In the genomic region with DNA sequence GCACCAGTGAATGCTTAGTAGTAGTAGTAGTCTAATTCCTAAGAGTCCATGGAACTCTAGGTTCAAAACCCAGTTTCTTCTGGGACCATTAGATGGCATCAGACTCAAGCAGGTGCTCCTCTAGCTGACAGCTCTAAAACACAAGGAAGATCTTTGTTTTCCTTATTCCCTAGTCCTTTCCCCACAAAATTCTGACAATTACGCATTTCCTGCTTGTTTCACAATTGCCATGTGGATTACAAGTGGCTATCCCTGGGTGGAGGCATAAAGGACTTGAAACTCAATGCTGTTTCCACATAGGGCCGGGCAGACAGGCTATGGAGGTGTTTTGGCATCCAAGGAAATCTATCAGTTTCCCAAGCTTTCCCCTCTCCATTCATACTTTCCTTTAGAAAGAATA, we compare ENCODE assay signal across 8 cellular contexts. TPM values are rescaled to one million over a fixed set of nuclear protein-coding genes. Genes with fewer than 3 reads are reported as not detected.
A peak's percentile ranks its signal among the peaks of the same experiment; 100 is the strongest.
DNase-seq lines count a peak whose midpoint lies in the region; ATAC-seq, FAIRE-seq and TF ChIP-seq lines count a peak whose summit lies in the region.

No MANE protein-coding gene starts in this region.

- H3K4me1 Mint-ChIP-seq in activated naive CD8-positive, alpha-beta T cell treated with anti-CD3 and anti-CD28 coated beads, Interleukin-2, amount 50 U/mL, for 24 hours = peaks cover 35% of the 10 kb centered on the region

- peak; percentile 56 for TF ChIP-seq CTCF in 22Rv1 (IDR thresholded peaks at IDR 0.05)

- TF ChIP-seq POLR2A in GM12892 (IDR thresholded peaks at IDR 0.05; ENCODE audit: low read depth, low read length) = peak; percentile 25; the same call in 1 of the 2 replicates

- no peak for FAIRE-seq in GM12892 (lab: Jason Lieb, UNC)

- H3K9me3 Mint-ChIP-seq in activated naive CD8-positive, alpha-beta T cell treated with anti-CD3 and anti-CD28 coated beads, Interleukin-2, amount 50 U/mL, for 24 hours = no peaks in the 10 kb centered on the region

- no peak overlapping the region for H3K27ac ChIP-seq in 22Rv1

- no peak for ATAC-seq in activated naive CD8-positive, alpha-beta T cell treated with anti-CD3 and anti-CD28 coated beads, Interleukin-2, amount 50 U/mL, for 24 hours
- ATAC-seq in HG02610 (IDR thresholded peaks at IDR 0.05; ENCODE audit: unreplicated experiment) (no peak), GM21528 (IDR thresholded peaks at IDR 0.05; ENCODE audit: low FRiP score, unreplicated experiment) (no peak)

- H3K27ac Mint-ChIP-seq in activated naive CD8-positive, alpha-beta T cell treated with anti-CD3 and anti-CD28 coated beads, Interleukin-2, amount 50 U/mL, for 24 hours = peak overlapping the region; percentile 43

- H3K36me3 Mint-ChIP-seq in activated naive CD8-positive, alpha-beta T cell treated with anti-CD3 and anti-CD28 coated beads, Interleukin-2, amount 50 U/mL, for 24 hours (ENCODE audit: low read depth) = peaks cover 29% of the 10 kb centered on the region

- no peaks in the 10 kb centered on the region for H3K27me3 Mint-ChIP-seq in activated naive CD8-positive, alpha-beta T cell treated with anti-CD3 and anti-CD28 coated beads, Interleukin-2, amount 50 U/mL, for 24 hours

- H3K4me3 Mint-ChIP-seq in activated naive CD8-positive, alpha-beta T cell treated with anti-CD3 and anti-CD28 coated beads, Interleukin-2, amount 50 U/mL, for 24 hours = no peak overlapping the region

- no peak for DNase-seq in GM12892 (ENCODE audit: insufficient read length)
- no peak for DNase-seq in activated naive CD8-positive, alpha-beta T cell treated with anti-CD3 and anti-CD28 coated beads, Interleukin-2, amount 50 U/mL, for 24 hours
- DNase-seq in iris pigment epithelial cell (ENCODE audit: low read depth) = peak; percentile 35
- DNase-seq in stimulated activated CD8-positive, alpha-beta memory T cell treated with anti-CD3 and anti-CD28 coated beads, Interleukin-4, amount 100 ng/mL, for 48 hours = no peak
- DNase-seq in NCI-H82 treated with DMSO at 0.1 percent for 48 hours (lab: John Stamatoyannopoulos, UW; ENCODE audit: unreplicated experiment) = no peak

RNA-seq across cellular contexts. Expression of gene HLA-DOB, which starts 9.2 kb away (rescaled TPM):
- polyA plus RNA-seq in GM12892 (2012; ENCODE audit: missing spikeins) = 71.9 TPM

RNA-seq across cellular contexts. Expression of gene TAP2, which starts 12.6 kb away (rescaled TPM):
- 45.5 TPM for polyA plus RNA-seq in GM12892 (2012; ENCODE audit: missing spikeins)

RNA-seq across cellular contexts. Expression of gene PSMB8, which starts 17.9 kb away (rescaled TPM):
- polyA plus RNA-seq in GM12892 (2012; ENCODE audit: missing spikeins) = 358 TPM

RNA-seq across cellular contexts. Expression of gene TAP1, which starts 27.5 kb away (rescaled TPM):
- polyA plus RNA-seq in GM12892 (2012; ENCODE audit: missing spikeins) = 151 TPM

RNA-seq across cellular contexts. Expression of gene PSMB9, which starts 28.0 kb away (rescaled TPM):
- 286 TPM for polyA plus RNA-seq in GM12892 (2012; ENCODE audit: missing spikeins)
